ENCODE assay signal across 8 cellular contexts in the genomic region with DNA sequence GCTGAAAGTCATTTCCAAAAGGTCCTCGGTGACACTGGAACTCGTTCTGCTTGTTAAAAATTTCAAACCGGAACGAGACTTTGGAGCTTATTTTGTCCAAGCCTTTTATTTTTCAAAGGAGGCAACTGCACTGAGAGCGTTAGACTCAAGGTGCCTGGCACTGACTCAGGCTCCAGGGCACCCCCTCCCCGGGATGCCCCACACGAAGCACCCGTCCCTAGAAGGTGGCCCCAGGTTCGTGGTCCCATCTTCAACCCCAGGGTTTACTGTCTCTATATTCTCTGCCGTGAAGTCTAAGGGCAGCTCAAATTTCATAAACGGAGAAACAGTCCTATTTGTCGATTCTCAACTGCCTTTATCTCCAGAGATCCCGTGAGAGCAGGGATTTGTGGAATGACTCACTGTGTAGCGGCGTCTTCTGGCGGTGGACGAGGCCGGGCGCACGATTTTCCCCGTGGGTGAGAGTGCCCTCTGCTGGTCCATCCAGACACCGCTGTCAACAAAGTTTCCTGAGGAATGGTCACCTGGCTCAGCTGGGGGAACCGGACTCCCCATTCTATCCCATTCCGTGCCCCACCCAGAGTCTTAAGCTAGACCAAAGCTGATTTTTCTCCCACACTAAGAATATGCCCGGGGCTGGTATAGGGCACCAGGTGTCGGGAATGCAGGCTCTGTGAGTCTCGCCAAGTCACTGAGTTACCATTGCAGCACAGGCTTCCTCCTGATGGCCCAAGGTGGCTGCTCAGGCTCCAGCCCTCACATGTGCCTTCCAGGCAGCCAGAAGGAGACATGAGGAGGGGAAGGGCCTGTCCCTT. TPM values are rescaled to one million over a fixed set of nuclear protein-coding genes. Genes with fewer than 3 reads are reported as not detected.
DNase-seq lines count a peak whose midpoint lies in the region; ATAC-seq, FAIRE-seq and TF ChIP-seq lines count a peak whose summit lies in the region.

No MANE protein-coding gene starts in this region.

- no peaks in the 10 kb centered on the region for H3K36me3 Mint-ChIP-seq in HFFc6 (ENCODE audit: low read depth)

- ATAC-seq in gastrocnemius medialis: peak; percentile 72 to 73
- no peak for ATAC-seq in HG02970 (IDR thresholded peaks at IDR 0.05; ENCODE audit: low FRiP score, unreplicated experiment)

- POLR2A ChIA-PET in BJ (lab: Charles Lee): interaction anchor here (0.7 kb wide), 1 partner anchor 240 kb away, joined by 4 read pairs; no protein-coding TSS in a partner anchor

- peak overlapping the region; percentile 58; the same call in 1 of the 2 replicates for H3K27ac Mint-ChIP-seq in HFFc6

- H3K4me1 ChIP-seq in adipocyte (ENCODE audit: control insufficient read depth, insufficient read depth, low read length): peaks cover 3% of the 10 kb centered on the region
- no peaks in the 10 kb centered on the region for H3K4me1 ChIP-seq in right atrium auricular region
- no peaks in the 10 kb centered on the region for H3K4me1 ChIP-seq in gastrocnemius medialis

- peak overlapping the region; percentile 60; the same call in 1 of the 2 replicates for H3K4me3 Mint-ChIP-seq in HFFc6

- H3K4me1 Mint-ChIP-seq in HFFc6 (ENCODE audit: low read depth): peaks cover 10% of the 10 kb centered on the region

- H3K36me3 ChIP-seq in BJ (ENCODE audit: control insufficient read depth, insufficient read depth, low read length) (no peaks in the 10 kb centered on the region), adipocyte (ENCODE audit: control insufficient read depth, insufficient read depth, low read length, severe bottlenecking) (no peaks in the 10 kb centered on the region), right atrium auricular region (no peaks in the 10 kb centered on the region), gastrocnemius medialis (no peaks in the 10 kb centered on the region)

- TF ChIP-seq CTCF in BJ (IDR thresholded peaks at IDR 0.05; ENCODE audit: insufficient read depth, low read depth, low read length) (peak; percentile 85), HFFc6 (IDR thresholded peaks at IDR 0.05) (peak; percentile 86), right atrium auricular region (IDR thresholded peaks at IDR 0.05) (peak; percentile 65 to 86), gastrocnemius medialis (IDR thresholded peaks at IDR 0.05 in 4 of 5, conservative IDR thresholded peaks at IDR 0.05 in 1 of 5) (peak; percentile 39 to 71 (median 65))

- H3K27me3 ChIP-seq in BJ (ENCODE audit: control insufficient read depth, insufficient read depth, low read length): no peaks in the 10 kb centered on the region
- peaks cover 31% of the 10 kb centered on the region for H3K27me3 ChIP-seq in adipocyte (replicated peaks; ENCODE audit: control insufficient read depth, insufficient read depth, low read length)
- no peaks in the 10 kb centered on the region for H3K27me3 ChIP-seq in right atrium auricular region
- H3K27me3 ChIP-seq in gastrocnemius medialis: peaks cover 0 to 1% (median 0%) of the 10 kb centered on the region in 3 donors

- DNase-seq in BJ (ENCODE audit: low read depth) (peak; percentile 25), HFFc6 (peak; percentile 66), RCC 7860 (ENCODE audit: low spot score) (peak; percentile 73), adipocyte (ENCODE audit: low read depth) (peak; percentile 82), right atrium auricular region (ENCODE audit: low spot score) (peak; percentile 78), gastrocnemius medialis (peak; percentile 23 to 33), GM12891 (ENCODE audit: insufficient read length, low spot score) (no peak)

- CTCF ChIA-PET in BJ (lab: Yijun Ruan, JAX): interaction anchor here (0.6 to 4.0 kb wide), 28 partner anchors 9 to 507 kb away, joined by 3 to 35 read pairs (median 4); no protein-coding TSS in a partner anchor

- H3K4me3 ChIP-seq in BJ (ENCODE audit: low read depth, low read length) (no peak overlapping the region), adipocyte (ENCODE audit: low read length) (peak overlapping the region; percentile 30), right atrium auricular region (no peak overlapping the region), gastrocnemius medialis (no peak overlapping the region)

- in situ Hi-C loops in gastrocnemius medialis (cut with MboI; ENCODE audit: low sequenced_read_pairs in 4 of 4): loop anchor here (25.0 kb wide), 2 partner anchors 237 to 463 kb away; no protein-coding TSS in a partner anchor

- peak overlapping the region; percentile 37 for H3K9ac ChIP-seq in adipocyte (ENCODE audit: low read length)

- H3K9me3 Mint-ChIP-seq in HFFc6: no peaks in the 10 kb centered on the region; the same call in 1 of the 2 replicates

- H3K9me3 ChIP-seq in adipocyte (ENCODE audit: control insufficient read depth, low read length): no peaks in the 10 kb centered on the region
- no peaks in the 10 kb centered on the region for H3K9me3 ChIP-seq in right atrium auricular region
- no peaks in the 10 kb centered on the region for H3K9me3 ChIP-seq in gastrocnemius medialis

- TF ChIP-seq POLR2A in gastrocnemius medialis (IDR thresholded peaks at IDR 0.05): no peak
- no peak for TF ChIP-seq POLR2A in GM12891 (IDR thresholded peaks at IDR 0.05; ENCODE audit: low read depth, low read length)

- 0 out of 2 replicates have a peak, but pooled peaks cover 2% of the 10 kb centered on the region for H3K27me3 Mint-ChIP-seq in HFFc6 (ENCODE audit: insufficient read depth)

- FAIRE-seq in RCC 7860 (lab: Jason Lieb, UNC): peak; percentile 82
- FAIRE-seq in GM12891 (lab: Jason Lieb, UNC): no peak

- intact Hi-C loops in gastrocnemius medialis (cut with DNase I; ENCODE audit: low total_unique reads): loop anchor here (10.0 kb wide), 1 partner anchor 250 kb away; no protein-coding TSS in a partner anchor

- H3K27ac ChIP-seq in right atrium auricular region: no peak overlapping the region
- no peak overlapping the region for H3K27ac ChIP-seq in gastrocnemius medialis

TF ChIP-seq in GM12891, 5 proteins besides CTCF, POLR2A, EP300 and RAD21:
- TF ChIP-seq POU2F2 (IDR thresholded peaks at IDR 0.05; ENCODE audit: low read depth, low read length) (no peak), POLR2AphosphoS5 (IDR thresholded peaks at IDR 0.05; ENCODE audit: low read depth, low read length) (no peak), TAF1 (IDR thresholded peaks at IDR 0.05; ENCODE audit: low read depth, low read length) (no peak)

RNA-seq across cellular contexts. Expression of a gene that starts 27.1 kb away (rescaled TPM):
- not detected in 2 replicates for polyA plus RNA-seq in BJ (2011; rRNA removed)
- polyA minus RNA-seq in BJ (2011; rRNA and poly(A)+ RNA removed): not detected in 2 replicates
- total RNA-seq in HFFc6 (2021; fragmentation: NEBNext Ultra II Directional; extraction: Animal tissue kit (Norgen Biotek cat#: 25700)): not detected
- total RNA-seq in right atrium auricular region (not detected), gastrocnemius medialis (under 1 TPM in 1 of 4 donors, not detected in 3; 0.05 TPM)
- not detected for polyA plus RNA-seq in GM12891 (2012; ENCODE audit: low read depth, missing spikeins)

RNA-seq across cellular contexts. Expression of a gene that starts 50.9 kb away (rescaled TPM):
- not detected in 2 replicates for polyA plus RNA-seq in BJ (2011; rRNA removed)
- polyA minus RNA-seq in BJ (2011; rRNA and poly(A)+ RNA removed): not detected in 2 replicates
- total RNA-seq in HFFc6 (2021; fragmentation: NEBNext Ultra II Directional; extraction: Animal tissue kit (Norgen Biotek cat#: 25700)): not detected
- total RNA-seq in right atrium auricular region: not detected
- not detected for total RNA-seq in gastrocnemius medialis
- polyA plus RNA-seq in GM12891 (2012; ENCODE audit: low read depth, missing spikeins): not detected
